In genomic region chr7:136266457-136266856, GRCh38 we compare ENCODE assay signal across 25 cellular contexts.
"Had no signal": no experiment of that assay in that cellular context is flagged by ENCODE, and none has a peak within 500 bp of the region (broad histone marks: within the 10 kb centered on the region; RNA-seq: fewer than 3 reads in every experiment).

No MANE protein-coding gene starts in this region.

- H3K4me1 ChIP-seq: neural progenitor cell, parathyroid adenoma, psoas muscle, right lobe of liver, spleen, stomach, thyroid gland, tibial nerve, upper lobe of left lung, vagina had no signal

- H3K9me3 ChIP-seq: psoas muscle, right lobe of liver, thyroid gland, vagina had no signal

- ATAC-seq: naive thymus-derived CD4-positive, alpha-beta T cell; natural killer cell; psoas muscle; right cardiac atrium; right lobe of liver; stimulated activated effector memory CD8-positive, alpha-beta T cell treated with anti-CD3 and anti-CD28 coated beads, Interleukin-12 subunit alpha, Interleukin-12 subunit beta, amount 100 ng/mL, for 72 hours; stimulated activated naive B cell treated with anti-CD40 and anti-IgM and Interleukin-4, amounts not matched to agents 10 μg/mL and 1 μg/mL and 100 μg/mL, for 72 hours had no signal

- H3K4me3 ChIP-seq: neural progenitor cell, ovary, psoas muscle, right lobe of liver, skin epidermis, smooth muscle cell, spleen, stomach, thoracic aorta, thyroid gland, tibial nerve, upper lobe of left lung, vagina had no signal

- DNase-seq: naive thymus-derived CD4-positive, alpha-beta T cell; natural killer cell; occipital lobe; ovary; psoas muscle; right cardiac atrium; right lobe of liver; spleen; stimulated activated CD4-positive, alpha-beta T cell treated with anti-CD3 and anti-CD28 coated beads, Interleukin-12 subunit alpha, Interleukin-12 subunit beta, amount 100 ng/mL, for 4 hours; stimulated activated CD4-positive, alpha-beta T cell treated with anti-CD3 and anti-CD28 coated beads, Interleukin-2, amount 100 ng/mL, for 24 hours; stimulated activated CD4-positive, alpha-beta T cell treated with anti-CD3 and anti-CD28 coated beads, Interleukin-2, amount 100 ng/mL, for 48 hours; stimulated activated CD4-positive, alpha-beta T cell treated with anti-CD3 and anti-CD28 coated beads, Interleukin-4, amount 100 ng/mL, for 24 hours; stimulated activated naive B cell treated with anti-CD40 and anti-IgM and Interleukin-4, amounts not matched to agents 10 μg/mL and 1 μg/mL and 100 μg/mL, for 72 hours; stimulated activated naive CD4-positive, alpha-beta T cell treated with Interleukin-2 at 50 U/mL for 16 hours; stomach; thyroid gland; upper lobe of left lung had no signal

- H3K9ac ChIP-seq: neural progenitor cell, parathyroid adenoma had no signal

- H3K27me3 ChIP-seq: neural progenitor cell, ovary, right lobe of liver, spleen, stomach, thyroid gland, tibial nerve, upper lobe of left lung, vagina had no signal

- H3K4me2 ChIP-seq: neural progenitor cell, smooth muscle cell had no signal

- H3K79me2 ChIP-seq: parathyroid adenoma had no signal

- H3K36me3 ChIP-seq: neural progenitor cell, ovary, right lobe of liver, spleen, stomach, thoracic aorta, thyroid gland, tibial nerve, upper lobe of left lung, vagina had no signal

- H3K27ac ChIP-seq: neural progenitor cell, ovary, parathyroid adenoma, psoas muscle, right lobe of liver, skin epidermis, spleen, stomach, thoracic aorta, thyroid gland, tibial nerve, upper lobe of left lung, vagina had no signal

- H2AFZ ChIP-seq: neural progenitor cell, parathyroid adenoma had no signal
